ENCODE assay signal across 1 cellular context in the genomic region with DNA sequence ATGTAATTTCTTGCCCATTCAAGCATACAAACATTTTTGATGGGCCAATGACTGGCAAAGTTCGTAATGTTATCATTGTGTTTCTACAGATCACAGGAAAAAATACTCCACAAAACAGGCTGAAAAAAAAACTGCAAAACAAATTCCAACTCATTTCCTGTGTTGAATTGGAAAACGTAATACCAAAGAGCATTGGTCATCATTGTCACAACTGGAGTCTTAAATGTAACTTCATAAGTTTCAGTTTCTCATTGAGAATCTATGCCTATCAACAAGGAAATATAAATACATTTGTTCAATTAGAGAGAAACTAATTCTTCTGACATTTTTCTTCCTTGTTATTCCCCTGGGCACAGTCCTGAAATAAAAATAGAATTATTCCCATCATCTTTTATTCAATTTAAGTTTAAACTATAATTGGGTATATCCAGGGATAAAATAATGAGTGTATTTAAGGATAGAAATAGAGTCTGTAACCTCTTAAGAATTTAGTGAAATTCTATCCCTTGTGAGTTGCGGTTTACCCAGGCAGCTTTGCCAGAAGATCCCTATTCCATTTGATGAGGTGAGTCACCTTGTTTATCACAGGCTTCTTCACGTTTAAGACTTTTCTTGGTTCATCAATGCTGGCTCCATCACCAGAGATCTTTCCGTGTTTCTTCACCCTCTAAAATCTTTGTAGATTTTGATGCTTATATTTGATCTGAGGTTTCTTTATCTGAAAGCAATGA.
TF ChIP-seq lines count a peak whose summit lies in the region.

No MANE protein-coding gene starts in this region.

TF ChIP-seq in HEK293, 187 proteins besides CTCF, POLR2A, EP300 and RAD21 (continued from another document):
- TF ChIP-seq, protein P1, sequence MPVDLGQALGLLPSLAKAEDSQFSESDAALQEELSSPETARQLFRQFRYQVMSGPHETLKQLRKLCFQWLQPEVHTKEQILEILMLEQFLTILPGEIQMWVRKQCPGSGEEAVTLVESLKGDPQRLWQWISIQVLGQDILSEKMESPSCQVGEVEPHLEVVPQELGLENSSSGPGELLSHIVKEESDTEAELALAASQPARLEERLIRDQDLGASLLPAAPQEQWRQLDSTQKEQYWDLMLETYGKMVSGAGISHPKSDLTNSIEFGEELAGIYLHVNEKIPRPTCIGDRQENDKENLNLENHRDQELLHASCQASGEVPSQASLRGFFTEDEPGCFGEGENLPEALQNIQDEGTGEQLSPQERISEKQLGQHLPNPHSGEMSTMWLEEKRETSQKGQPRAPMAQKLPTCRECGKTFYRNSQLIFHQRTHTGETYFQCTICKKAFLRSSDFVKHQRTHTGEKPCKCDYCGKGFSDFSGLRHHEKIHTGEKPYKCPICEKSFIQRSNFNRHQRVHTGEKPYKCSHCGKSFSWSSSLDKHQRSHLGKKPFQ (tag by site-specific recombination; IDR thresholded peaks at IDR 0.05), result no peak
- no peak for TF ChIP-seq ZNF747 (tag by site-specific recombination; IDR thresholded peaks at IDR 0.05)
